Comparison of ENCODE assay signal across 24 cellular contexts in the genomic region with DNA sequence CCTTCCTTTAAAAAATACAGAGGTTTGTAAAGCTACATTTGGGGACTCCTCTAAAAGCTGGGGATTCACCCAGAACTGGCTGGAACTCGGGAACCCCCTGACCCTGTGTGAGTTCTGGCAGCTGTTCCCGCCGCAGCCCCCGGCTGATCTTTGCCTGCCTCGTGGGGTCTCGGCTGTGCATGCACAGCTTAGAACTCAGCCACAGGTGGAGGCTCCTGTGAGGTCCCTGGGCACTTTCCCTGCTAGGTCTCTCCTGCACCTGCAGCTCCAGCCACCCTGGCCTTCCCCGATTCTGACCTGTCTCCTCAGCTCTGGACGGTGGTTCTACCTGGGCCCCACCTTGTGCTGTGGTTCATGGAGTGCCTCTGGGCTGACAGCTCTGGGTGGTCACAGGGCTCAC. TPM values are rescaled to one million over a fixed set of nuclear protein-coding genes. Genes with fewer than 3 reads are reported as not detected.
"Had no signal": no experiment of that assay in that cellular context is flagged by ENCODE, and none has a peak within 500 bp of the region (broad histone marks: within the 10 kb centered on the region; RNA-seq: fewer than 3 reads in every experiment).

No MANE protein-coding gene starts in this region.

- H3K27me3 ChIP-seq: brain microvascular endothelial cell, Peyer's patch had no signal

- H3K27ac ChIP-seq: brain microvascular endothelial cell, Peyer's patch, RWPE1 had no signal

- H3K9me3 ChIP-seq: Peyer's patch had no signal

- H3K36me3 ChIP-seq: brain microvascular endothelial cell, Peyer's patch had no signal

- DNase-seq: activated CD4-positive, alpha-beta T cell treated with anti-CD3 and anti-CD28 coated beads, Interleukin-2, amount 10 ng/mL, durations not matched to agents 24 days and 14 days; activated CD4-positive, alpha-beta T cell treated with anti-CD3 and anti-CD28 coated beads, Interleukin-2, amount 50 U/mL, for 48 hours; activated CD4-positive, CD25-positive, alpha-beta regulatory T cell treated with anti-CD3 and anti-CD28 coated beads, Interleukin-2, amount 50 U/mL, for 72 hours; activated CD8-positive, alpha-beta memory T cell treated with anti-CD3 and anti-CD28 coated beads, Interleukin-2, amount 10 ng/mL, durations not matched to agents 7 days and 5 days; activated gamma-delta T cell; activated naive CD4-positive, alpha-beta T cell treated with anti-CD3 and anti-CD28 coated beads for 36 hours; activated naive CD8-positive, alpha-beta T cell treated with anti-CD3 and anti-CD28 coated beads for 36 hours; activated T-cell treated with anti-CD3 and anti-CD28 coated beads, Interleukin-2, amount 50 U/mL, for 24 hours; brain microvascular endothelial cell; Karpas-422; MM.1S; NCI-H1105; NCI-H1436; NCI-H1694 treated with DMSO at 0.1 percent for 48 hours; NCI-H2029 treated with DMSO at 0.1 percent for 48 hours; NCI-H510A treated with DMSO at 0.1 percent for 48 hours; NCI-H69; NK-92 treated with Interleukin-12 subunit alpha and Interleukin-12 subunit beta, amount 100 ng/mL, for 24 hours; Peyer's patch; SHP77 treated with DMSO at 0.1 percent for 48 hours had no signal

- ATAC-seq: activated CD8-positive, alpha-beta memory T cell treated with anti-CD3 and anti-CD28 coated beads, Interleukin-2, amount 10 ng/mL, durations not matched to agents 7 days and 5 days; K562 had no signal

- H3K4me3 ChIP-seq: K562, Peyer's patch had no signal

RNA-seq across cellular contexts. Expression of a gene that starts 48.6 kb away (rescaled TPM):
- total RNA-seq: activated CD4-positive, alpha-beta T cell treated with anti-CD3 and anti-CD28 coated beads, Interleukin-2, amount 10 ng/mL, durations not matched to agents 24 days and 14 days; activated CD8-positive, alpha-beta memory T cell treated with anti-CD3 and anti-CD28 coated beads, Interleukin-2, amount 10 ng/mL, durations not matched to agents 7 days and 5 days; activated naive CD4-positive, alpha-beta T cell treated with anti-CD3 and anti-CD28 coated beads for 36 hours; activated naive CD8-positive, alpha-beta T cell treated with anti-CD3 and anti-CD28 coated beads for 36 hours; activated T-helper 1 cell treated with anti-CD3 and anti-CD28 coated beads, Interleukin-12 subunit alpha, Interleukin-12 subunit beta, Interleukin-2, Interleukin-4 antibody, amounts not matched to agents 30 ng/mL and 10 ng/mL and 1 ng/mL, durations not matched to agents 14 hours and 24 hours and 36 hours; K562; Peyer's patch; SK-MEL-5 had no signal
